8 cellular contexts compared by ENCODE assay signal in genomic region chr7:100476903-100477870, GRCh38. TPM values are rescaled to one million over a fixed set of nuclear protein-coding genes. Genes with fewer than 3 reads are reported as not detected.
DNase-seq lines count a peak whose midpoint lies in the region; ATAC-seq, FAIRE-seq and TF ChIP-seq lines count a peak whose summit lies in the region.

No MANE protein-coding gene starts in this region.

- RAD21 ChIA-PET in GM12878 (lab: Charles Lee; ENCODE audit: unreplicated experiment): interaction anchor here (0.6 to 3.5 kb wide), 6 partner anchors 16 to 215 kb away, joined by 3 to 32 read pairs (median 8); partner anchors contain the start of genes FBXO24 and LRCH4

- TF ChIP-seq EP300 in GM12878 (IDR thresholded peaks at IDR 0.05; ENCODE audit: borderline replicate concordance in 1 of 2, control insufficient read depth in 1 of 2, low read depth in 2 of 2, low read length in 2 of 2): no peak

- ATAC-seq in CD4-positive, CD25-positive, alpha-beta regulatory T cell (ENCODE audit: low read depth in 2 of 2): no peak
- ATAC-seq in GM12878 (peak; percentile 46), lung (ENCODE audit: insufficient read depth, low FRiP score) (no peak), HG03439 (IDR thresholded peaks at IDR 0.05; ENCODE audit: unreplicated experiment) (no peak)

- POLR2A ChIA-PET in GM12878 (lab: Charles Lee): interaction anchor here (0.5 to 2.2 kb wide), 12 partner anchors 25 to 715 kb away, joined by 3 to 6 read pairs (median 3); partner anchors contain the start of genes AGFG2, FBXO24 and LRCH4

- no peak overlapping the region for H2AFZ ChIP-seq in GM12878 (ENCODE audit: control insufficient read depth, low read depth, low read length)

- in situ Hi-C loops in GM12878 (cut with MboI): loop anchor here (10.0 kb wide), 1 partner anchor 378 kb away; the partner anchor contains the start of gene SLC12A9

- peak overlapping the region; percentile 66 for H3K4me3 ChIP-seq in CD4-positive, CD25-positive, alpha-beta regulatory T cell (ENCODE audit: low read depth, low read length)
- H3K4me3 ChIP-seq in GM12878 (peak overlapping the region; percentile 99), lung (peak overlapping the region; percentile 61), testis (peak overlapping the region; percentile 83 to 98)

- no peaks in the 10 kb centered on the region for H3K27me3 ChIP-seq in CD4-positive, CD25-positive, alpha-beta regulatory T cell (ENCODE audit: control insufficient read depth, insufficient read depth, low read length)
- H3K27me3 ChIP-seq in GM12878 (replicated peaks in 1 of 2; ENCODE audit: control insufficient read depth in 2 of 2, insufficient read depth in 2 of 2, low read length in 1 of 2) (no peaks in the 10 kb centered on the region), lung (ENCODE audit: control insufficient read depth, insufficient read depth) (no peaks in the 10 kb centered on the region), testis (no peaks in the 10 kb centered on the region)

- peak overlapping the region; percentile 83 for H3K9ac ChIP-seq in GM12878 (ENCODE audit: control insufficient read depth, insufficient read depth, low read length)

- intact Hi-C loops in GM12878 (cut with micrococcal nuclease; ENCODE audit: unreplicated experiment) (loop anchor here (5.0 to 10.0 kb wide), 3 partner anchors 70 to 250 kb away; partner anchors contain the start of gene GIGYF1), testis (cut with DNase I; ENCODE audit: low total_unique reads) (no loop called here)

- H3K27ac ChIP-seq in CD4-positive, CD25-positive, alpha-beta regulatory T cell (ENCODE audit: insufficient read depth, low read length, poor library complexity, severe bottlenecking): peak overlapping the region; percentile 79
- H3K27ac ChIP-seq in GM12878 (ENCODE audit: control insufficient read depth, insufficient read depth): peak overlapping the region; percentile 89
- H3K27ac ChIP-seq in lung (ENCODE audit: low read depth in 1 of 2, low read length in 1 of 2): peak overlapping the region; percentile 65 to 94
- H3K27ac ChIP-seq in testis: peak overlapping the region; percentile 93 to 95

- SMC1A ChIA-PET in GM12878 (lab: Charles Lee; ENCODE audit: uncharacterized antibody, unreplicated experiment): interaction anchor here (0.7 to 1.7 kb wide), 5 partner anchors 65 to 375 kb away, joined by 3 to 8 read pairs (median 5); partner anchors contain the start of genes FBXO24 and SLC12A9

- peaks cover 0 to 2% (median 0%) of the 10 kb centered on the region in 7 donors for H3K9me3 Mint-ChIP-seq in CD4-positive, CD25-positive, alpha-beta regulatory T cell

- H3K4me2 ChIP-seq in GM12878 (ENCODE audit: control insufficient read depth, insufficient read depth): peak overlapping the region; percentile 97

- H3K4me1 ChIP-seq in CD4-positive, CD25-positive, alpha-beta regulatory T cell (ENCODE audit: control insufficient read depth, insufficient read depth, low read length, poor library complexity, severe bottlenecking): peaks cover 63% of the 10 kb centered on the region
- H3K4me1 ChIP-seq in GM12878 (ENCODE audit: control insufficient read depth, insufficient read depth, low read length) (peaks cover 28% of the 10 kb centered on the region), lung (ENCODE audit: control insufficient read depth in 2 of 2, insufficient read depth in 2 of 2, low read length in 2 of 2) (peaks cover 4 to 21% of the 10 kb centered on the region in 2 donors), testis (peaks cover 54% of the 10 kb centered on the region)

- peaks cover 8% of the 10 kb centered on the region for H3K27me3 Mint-ChIP-seq in CD4-positive, CD25-positive, alpha-beta regulatory T cell

- CTCF ChIA-PET in GM12878 (lab: Yijun Ruan, JAX): interaction anchor here (0.6 to 5.4 kb wide), 20 partner anchors 16 to 740 kb away, joined by 3 to 37 read pairs (median 3); partner anchors contain the start of genes AGFG2, FBXO24, PLOD3 and ZNHIT1

- H3K4me3 Mint-ChIP-seq in CD4-positive, CD25-positive, alpha-beta regulatory T cell: peak overlapping the region; percentile 92 to 97 (median 94)

- no peak for FAIRE-seq in GM12878 (lab: Jason Lieb, UNC)
- no peak for FAIRE-seq in GM12891 (lab: Jason Lieb, UNC)

- peak overlapping the region; percentile 95 to 97 (median 95) for H3K27ac Mint-ChIP-seq in CD4-positive, CD25-positive, alpha-beta regulatory T cell

- no peaks in the 10 kb centered on the region for H3K9me3 ChIP-seq in CD4-positive, CD25-positive, alpha-beta regulatory T cell (ENCODE audit: control insufficient read depth in 2 of 2, low read length in 2 of 2)
- H3K9me3 ChIP-seq in GM12878 (replicated peaks; ENCODE audit: control insufficient read depth, insufficient read depth, low read length) (no peaks in the 10 kb centered on the region), lung (ENCODE audit: control insufficient read depth in 2 of 2, insufficient read depth in 1 of 2, low read length in 1 of 2) (no peaks in the 10 kb centered on the region), testis (no peaks in the 10 kb centered on the region)

- TF ChIP-seq CTCF in GM12878 (IDR thresholded peaks at IDR 0.05 in 2 of 3, conservative IDR thresholded peaks at IDR 0.05 in 1 of 3; ENCODE audit: control insufficient read depth in 2 of 3, extremely low read depth in 1 of 3, insufficient read depth in 1 of 3, low read depth in 3 of 3, low read length in 3 of 3) (peak; percentile 53 to 65 (median 64)), lung (IDR thresholded peaks at IDR 0.05; ENCODE audit: control extremely low read depth, extremely low read depth) (no peak), testis (IDR thresholded peaks at IDR 0.05) (peak in 1 of 3 experiments; percentile 16)

- peaks cover 4% of the 10 kb centered on the region; the same call in 1 of the 2 replicates for H4K20me1 ChIP-seq in GM12878 (ENCODE audit: control insufficient read depth, insufficient read depth)

- TF ChIP-seq POLR2A in GM12878 (IDR thresholded peaks at IDR 0.05; ENCODE audit: low read depth, low read length) (peak; percentile 15), testis (IDR thresholded peaks at IDR 0.05) (no peak), GM12891 (IDR thresholded peaks at IDR 0.05; ENCODE audit: low read depth, low read length) (no peak)

- peaks cover 20% of the 10 kb centered on the region for H3K36me3 ChIP-seq in CD4-positive, CD25-positive, alpha-beta regulatory T cell (ENCODE audit: control insufficient read depth, insufficient read depth, low read length)
- H3K36me3 ChIP-seq in GM12878 (ENCODE audit: control insufficient read depth in 2 of 2, insufficient read depth in 2 of 2, low read length in 1 of 2): peaks cover 2 to 12% of the 10 kb centered on the region in 2 experiments; a peak in 3 of 4 replicates
- peaks cover 3 to 17% of the 10 kb centered on the region in 2 donors for H3K36me3 ChIP-seq in lung (ENCODE audit: control insufficient read depth in 2 of 2, insufficient read depth in 2 of 2, low read length in 2 of 2)
- no peaks in the 10 kb centered on the region for H3K36me3 ChIP-seq in testis (ENCODE audit: low read depth, missing control alignments)

- H3K36me3 Mint-ChIP-seq in CD4-positive, CD25-positive, alpha-beta regulatory T cell: peaks cover 8% of the 10 kb centered on the region

- TF ChIP-seq RAD21 in GM12878 (IDR thresholded peaks at IDR 0.05; ENCODE audit: insufficient read depth, low read depth, low read length): peak; percentile 39

- peaks cover 0 to 58% (median 32%) of the 10 kb centered on the region in 4 donors for H3K4me1 Mint-ChIP-seq in CD4-positive, CD25-positive, alpha-beta regulatory T cell

- 3% methylated on average over 26 of the region's 30 CpGs for WGBS in GM12878 (ENCODE audit: insufficient coverage, insufficient replicate concordance, low lambda C conversion rate, missing lambda C conversion rate)
- WGBS in lung, 2 donors: 6 to 8% methylated on average over 27 to 30 of the region's 30 CpGs
- WGBS in testis, 2 donors: 23 to 38% methylated on average over 9 to 19 of the region's 30 CpGs

- peak in 1 of 3 donors; percentile 40 for DNase-seq in CD4-positive, CD25-positive, alpha-beta regulatory T cell
- DNase-seq in NAMALWA (ENCODE audit: low spot score) (peak; percentile 75), GM12878 (ENCODE audit: low read depth, low spot score) (no peak), lung (ENCODE audit: low spot score) (no peak), testis (peak; percentile 65), NCI-H2029 treated with DMSO at 0.1 percent for 48 hours (lab: John Stamatoyannopoulos, UW) (no peak), GM12891 (ENCODE audit: insufficient read length, low spot score) (no peak)

- H3K79me2 ChIP-seq in GM12878 (ENCODE audit: control insufficient read depth, insufficient read depth, low read length): peaks cover 59% of the 10 kb centered on the region

- BruUV-seq in GM12878 (replicated peaks; lab: Mats Ljungman, UMichigan): no TSS peak

RNA-seq across cellular contexts. Expression of gene TSC22D4, which starts 1.8 kb away (rescaled TPM):
- 113 TPM for total RNA-seq in CD4-positive, CD25-positive, alpha-beta regulatory T cell
- polyA plus RNA-seq in CD4-positive, CD25-positive, alpha-beta regulatory T cell: 10 to 100 TPM; 22.2 to 35.8 (median 33.4) TPM
- total RNA-seq in GM12878 (2013; cell fraction: nucleolus; rRNA removed): 37.8 and 39.1 TPM in 2 replicates
- 33.2 and 39.9 TPM in 2 replicates for total RNA-seq in GM12878 (2014; rRNA removed)
- 11.7 and 16.2 TPM in 2 replicates for total RNA-seq in GM12878 (2014; rRNA removed; fragmentation: Illumina TruSeq; extraction: Trizol)
- 63.7 and 65.7 TPM in 2 replicates for total RNA-seq in GM12878 (2021)
- polyA plus RNA-seq in GM12878 (2011; ENCODE audit: low read depth): 18.1 TPM
- 7.3 and 13.8 TPM in 2 replicates for polyA plus RNA-seq in GM12878 (2011; rRNA removed)
- 22.0 and 27.1 TPM in 2 replicates for polyA plus RNA-seq in GM12878 (2011; cell fraction: cytosol; rRNA removed)
- polyA plus RNA-seq in GM12878 (2011; cell fraction: nucleus; rRNA removed): 59.8 and 71.4 TPM in 2 replicates
- 51.5 and 56.1 TPM in 2 replicates for polyA plus RNA-seq in GM12878 (2012)
- polyA plus RNA-seq in GM12878 (2014; fragmentation: Illumina TruSeq; extraction: Trizol): 8.3 and 13.7 TPM in 2 replicates
- polyA plus RNA-seq in GM12878 (2014; fragmentation: Nextera tagmentation; extraction: Ambion mirVana): 1 to 10 TPM in 1 of 2 experiments, under 1 TPM in 1; 0.50 to 1.2 TPM
- polyA plus RNA-seq in GM12878 (2014; rRNA removed): 47.8 and 55.6 TPM in 2 replicates
- 10 to 100 TPM; 32.6 to 33.3 TPM for polyA plus RNA-seq in GM12878 (2016; fragmentation: Nextera tagmentation; extraction: Ambion mirVana)
- polyA minus RNA-seq in GM12878 (2011; rRNA and poly(A)+ RNA removed): 8.7 and 22.5 TPM in 2 replicates
- 21.2 TPM in 2 replicates for polyA minus RNA-seq in GM12878 (2011; cell fraction: cytosol; rRNA and poly(A)+ RNA removed)
- polyA minus RNA-seq in GM12878 (2011; cell fraction: nucleus; rRNA and poly(A)+ RNA removed): 11.8 and 19.4 TPM in 2 replicates
- total RNA-seq in lung: 10 to 100 TPM; 38.2 to 62.8 TPM
- 10 to 100 TPM; 33.6 to 62.0 TPM for polyA plus RNA-seq in lung
- 100 to 1,000 TPM; 135 to 165 TPM for total RNA-seq in testis
- 57.4 TPM for polyA plus RNA-seq in testis (ENCODE audit: insufficient read depth, low read depth, low replicate concordance)
- 39.4 TPM for polyA plus RNA-seq in GM12891 (2012; ENCODE audit: low read depth, missing spikeins)

RNA-seq across cellular contexts. Expression of gene NYAP1, which starts 6.5 kb away (rescaled TPM):
- 0.89 TPM for total RNA-seq in CD4-positive, CD25-positive, alpha-beta regulatory T cell
- not detected for polyA plus RNA-seq in CD4-positive, CD25-positive, alpha-beta regulatory T cell
- 0.10 TPM in 1 of 2 replicates, not detected in the other for total RNA-seq in GM12878 (2013; cell fraction: nucleolus; rRNA removed)
- total RNA-seq in GM12878 (2014; rRNA removed) (0.05 and 0.06 TPM in 2 replicates), GM12878 (2014; rRNA removed; fragmentation: Illumina TruSeq; extraction: Trizol) (0.04 and 0.05 TPM in 2 replicates), GM12878 (2021) (0.15 and 0.19 TPM in 2 replicates), lung (1 to 10 TPM in 1 of 2 donors, under 1 TPM in 1; 0.52 to 1.1 TPM), testis (10 to 100 TPM; 24.7 to 27.3 TPM)
- 0.07 TPM for polyA plus RNA-seq in GM12878 (2011; ENCODE audit: low read depth)
- polyA plus RNA-seq in GM12878 (2011; rRNA removed) (not detected in 2 replicates), GM12878 (2014; fragmentation: Illumina TruSeq; extraction: Trizol) (not detected in 2 replicates), GM12878 (2014; fragmentation: Nextera tagmentation; extraction: Ambion mirVana) (not detected), GM12878 (2014; rRNA removed) (0.28 and 0.49 TPM in 2 replicates), GM12878 (2016; fragmentation: Nextera tagmentation; extraction: Ambion mirVana) (not detected), lung (under 1 TPM; 0.32 to 0.39 TPM), testis (ENCODE audit: insufficient read depth, low read depth, low replicate concordance) (15.7 TPM)
- not detected in 2 replicates for polyA plus RNA-seq in GM12878 (2011; cell fraction: cytosol; rRNA removed)
- polyA plus RNA-seq in GM12878 (2011; cell fraction: nucleus; rRNA removed): 0.10 and 0.12 TPM in 2 replicates
- 0.17 and 0.23 TPM in 2 replicates for polyA plus RNA-seq in GM12878 (2012)
- polyA minus RNA-seq in GM12878 (2011; rRNA and poly(A)+ RNA removed): not detected in 2 replicates
- polyA minus RNA-seq in GM12878 (2011; cell fraction: cytosol; rRNA and poly(A)+ RNA removed): not detected in 2 replicates
- not detected in 2 replicates for polyA minus RNA-seq in GM12878 (2011; cell fraction: nucleus; rRNA and poly(A)+ RNA removed)
- polyA plus RNA-seq in GM12891 (2012; ENCODE audit: low read depth, missing spikeins): 0.22 TPM

RNA-seq across cellular contexts. Expression of gene SPACDR, which starts 13.1 kb away (rescaled TPM):
- 3.7 TPM for total RNA-seq in CD4-positive, CD25-positive, alpha-beta regulatory T cell
- under 1 TPM in 2 of 4 donors, not detected in 2; 0.32 TPM for polyA plus RNA-seq in CD4-positive, CD25-positive, alpha-beta regulatory T cell
- 4.9 and 5.0 TPM in 2 replicates for total RNA-seq in GM12878 (2013; cell fraction: nucleolus; rRNA removed)
- total RNA-seq in GM12878 (2014; rRNA removed) (0.49 and 1.2 TPM in 2 replicates), GM12878 (2014; rRNA removed; fragmentation: Illumina TruSeq; extraction: Trizol) (0.18 and 0.28 TPM in 2 replicates), GM12878 (2021) (1.1 and 1.5 TPM in 2 replicates), lung (1 to 10 TPM in 1 of 2 donors, under 1 TPM in 1; 0.83 to 2.0 TPM), testis (10 to 100 TPM; 34.0 to 45.8 TPM)
- 0.43 TPM for polyA plus RNA-seq in GM12878 (2011; ENCODE audit: low read depth)
- polyA plus RNA-seq in GM12878 (2011; rRNA removed) (0.65 and 0.81 TPM in 2 replicates), GM12878 (2014; fragmentation: Illumina TruSeq; extraction: Trizol) (0.56 TPM in 1 of 2 replicates, not detected in the other), GM12878 (2014; fragmentation: Nextera tagmentation; extraction: Ambion mirVana) (under 1 TPM; 0.29 TPM), GM12878 (2014; rRNA removed) (0.78 and 1.2 TPM in 2 replicates), GM12878 (2016; fragmentation: Nextera tagmentation; extraction: Ambion mirVana) (under 1 TPM; 0.60 to 0.71 TPM), lung (under 1 TPM; 0.54 to 0.83 TPM), testis (ENCODE audit: insufficient read depth, low read depth, low replicate concordance) (84.9 TPM)
- 0.80 and 1.1 TPM in 2 replicates for polyA plus RNA-seq in GM12878 (2011; cell fraction: cytosol; rRNA removed)
- 4.4 and 5.2 TPM in 2 replicates for polyA plus RNA-seq in GM12878 (2011; cell fraction: nucleus; rRNA removed)
- 1.3 and 1.6 TPM in 2 replicates for polyA plus RNA-seq in GM12878 (2012)
- 0.51 and 2.3 TPM in 2 replicates for polyA minus RNA-seq in GM12878 (2011; rRNA and poly(A)+ RNA removed)
- not detected in 2 replicates for polyA minus RNA-seq in GM12878 (2011; cell fraction: cytosol; rRNA and poly(A)+ RNA removed)
- 0.85 TPM in 1 of 2 replicates, not detected in the other for polyA minus RNA-seq in GM12878 (2011; cell fraction: nucleus; rRNA and poly(A)+ RNA removed)
- polyA plus RNA-seq in GM12891 (2012; ENCODE audit: low read depth, missing spikeins): 1.3 TPM

RNA-seq across cellular contexts. Expression of gene PPP1R35, which starts 40.9 kb away (rescaled TPM):
- total RNA-seq in CD4-positive, CD25-positive, alpha-beta regulatory T cell: 52.8 TPM
- 10 to 100 TPM; 42.3 to 72.2 (median 49.4) TPM for polyA plus RNA-seq in CD4-positive, CD25-positive, alpha-beta regulatory T cell
- total RNA-seq in GM12878 (2013; cell fraction: nucleolus; rRNA removed): 12.0 and 12.4 TPM in 2 replicates
- 51.3 and 55.5 TPM in 2 replicates for total RNA-seq in GM12878 (2014; rRNA removed)
- 14.1 and 19.6 TPM in 2 replicates for total RNA-seq in GM12878 (2014; rRNA removed; fragmentation: Illumina TruSeq; extraction: Trizol)
- 58.1 and 61.0 TPM in 2 replicates for total RNA-seq in GM12878 (2021)
- polyA plus RNA-seq in GM12878 (2011; ENCODE audit: low read depth): 6.0 TPM
- 7.9 and 15.2 TPM in 2 replicates for polyA plus RNA-seq in GM12878 (2011; rRNA removed)
- polyA plus RNA-seq in GM12878 (2011; cell fraction: cytosol; rRNA removed): 19.4 and 34.8 TPM in 2 replicates
- polyA plus RNA-seq in GM12878 (2011; cell fraction: nucleus; rRNA removed): 54.8 and 58.1 TPM in 2 replicates
- polyA plus RNA-seq in GM12878 (2012): 31.2 and 32.0 TPM in 2 replicates
- 0.52 and 5.2 TPM in 2 replicates for polyA plus RNA-seq in GM12878 (2014; fragmentation: Illumina TruSeq; extraction: Trizol)
- 1 to 10 TPM; 1.8 to 9.9 TPM for polyA plus RNA-seq in GM12878 (2014; fragmentation: Nextera tagmentation; extraction: Ambion mirVana)
- polyA plus RNA-seq in GM12878 (2014; rRNA removed): 62.5 and 70.4 TPM in 2 replicates
- 10 to 100 TPM in 1 of 2 experiments, 1 to 10 TPM in 1; 4.0 to 56.3 TPM for polyA plus RNA-seq in GM12878 (2016; fragmentation: Nextera tagmentation; extraction: Ambion mirVana)
- 2.0 and 4.9 TPM in 2 replicates for polyA minus RNA-seq in GM12878 (2011; rRNA and poly(A)+ RNA removed)
- polyA minus RNA-seq in GM12878 (2011; cell fraction: cytosol; rRNA and poly(A)+ RNA removed): 6.9 and 9.5 TPM in 2 replicates
- 5.9 and 9.7 TPM in 2 replicates for polyA minus RNA-seq in GM12878 (2011; cell fraction: nucleus; rRNA and poly(A)+ RNA removed)
- 10 to 100 TPM in 1 of 2 donors, 1 to 10 TPM in 1; 8.2 to 36.4 TPM for total RNA-seq in lung
- 10 to 100 TPM; 38.2 to 65.1 TPM for polyA plus RNA-seq in lung
- 100 to 1,000 TPM in 1 of 2 donors, 10 to 100 TPM in 1; 97.6 to 128 TPM for total RNA-seq in testis
- 76.4 TPM for polyA plus RNA-seq in testis (ENCODE audit: insufficient read depth, low read depth, low replicate concordance)
- 33.4 TPM for polyA plus RNA-seq in GM12891 (2012; ENCODE audit: low read depth, missing spikeins)

RNA-seq across cellular contexts. Expression of gene MEPCE, which starts 47.6 kb away (rescaled TPM):
- 73.1 TPM for total RNA-seq in CD4-positive, CD25-positive, alpha-beta regulatory T cell
- 10 to 100 TPM; 10.2 to 15.9 (median 13.5) TPM for polyA plus RNA-seq in CD4-positive, CD25-positive, alpha-beta regulatory T cell
- 21.3 and 27.2 TPM in 2 replicates for total RNA-seq in GM12878 (2013; cell fraction: nucleolus; rRNA removed)
- total RNA-seq in GM12878 (2014; rRNA removed): 33.8 and 39.6 TPM in 2 replicates
- 22.8 and 26.0 TPM in 2 replicates for total RNA-seq in GM12878 (2014; rRNA removed; fragmentation: Illumina TruSeq; extraction: Trizol)
- total RNA-seq in GM12878 (2021): 46.0 and 48.0 TPM in 2 replicates
- polyA plus RNA-seq in GM12878 (2011; ENCODE audit: low read depth): 17.6 TPM
- 9.1 and 16.2 TPM in 2 replicates for polyA plus RNA-seq in GM12878 (2011; rRNA removed)
- polyA plus RNA-seq in GM12878 (2011; cell fraction: cytosol; rRNA removed): 17.2 and 23.4 TPM in 2 replicates
- 33.6 and 46.8 TPM in 2 replicates for polyA plus RNA-seq in GM12878 (2011; cell fraction: nucleus; rRNA removed)
- polyA plus RNA-seq in GM12878 (2012): 31.5 and 32.5 TPM in 2 replicates
- 15.1 and 35.8 TPM in 2 replicates for polyA plus RNA-seq in GM12878 (2014; fragmentation: Illumina TruSeq; extraction: Trizol)
- polyA plus RNA-seq in GM12878 (2014; fragmentation: Nextera tagmentation; extraction: Ambion mirVana): 10 to 100 TPM in 1 of 2 experiments, 1 to 10 TPM in 1; 8.2 to 12.6 TPM
- 32.3 and 42.0 TPM in 2 replicates for polyA plus RNA-seq in GM12878 (2014; rRNA removed)
- 10 to 100 TPM; 14.9 to 18.1 TPM for polyA plus RNA-seq in GM12878 (2016; fragmentation: Nextera tagmentation; extraction: Ambion mirVana)
- 23.3 and 38.0 TPM in 2 replicates for polyA minus RNA-seq in GM12878 (2011; rRNA and poly(A)+ RNA removed)
- polyA minus RNA-seq in GM12878 (2011; cell fraction: cytosol; rRNA and poly(A)+ RNA removed): 12.3 and 15.0 TPM in 2 replicates
- 23.2 and 40.4 TPM in 2 replicates for polyA minus RNA-seq in GM12878 (2011; cell fraction: nucleus; rRNA and poly(A)+ RNA removed)
- total RNA-seq in lung: 10 to 100 TPM; 25.6 to 38.7 TPM
- 10 to 100 TPM; 27.9 to 30.4 TPM for polyA plus RNA-seq in lung
- 10 to 100 TPM; 74.6 to 89.3 TPM for total RNA-seq in testis
- polyA plus RNA-seq in testis (ENCODE audit: insufficient read depth, low read depth, low replicate concordance): 182 TPM
- polyA plus RNA-seq in GM12891 (2012; ENCODE audit: low read depth, missing spikeins): 26.7 TPM

Comparison
In these comparisons a context has a peak if more than half of its experiments do, and no peak if none do; other contexts are left out.
1. DNase-seq: peak in NAMALWA (single experiment) and testis (single experiment); none in GM12878 (single experiment), lung (single experiment), NCI-H2029 treated with DMSO at 0.1 percent for 48 hours (single experiment) and GM12891 (single experiment).
2. RNA of gene NYAP1, which starts 6.5 kb away (total RNA-seq): 24.7 to 27.3 TPM in testis; 0.52 to 1.1 TPM in lung, 0.89 TPM in CD4-positive, CD25-positive, alpha-beta regulatory T cell (single experiment) and 0.04 to 0.19 TPM in GM12878; every median in the first group is over 10 times any median in the second.
3. Peak in every context shown above with its lines, with median percentiles within 50 percentile points of each other: H3K27ac ChIP-seq and H3K4me3 ChIP-seq.